In genomic region chr1:116401646-116402176, GRCh38 we compare ENCODE assay signal across 1 cellular context.
TF ChIP-seq lines count a peak whose summit lies in the region.

No MANE protein-coding gene starts in this region.

TF ChIP-seq in HepG2, 621 proteins besides CTCF, POLR2A, EP300 and RAD21:
- TF ChIP-seq ELF3 (CRISPR knock-in tag; IDR thresholded peaks at IDR 0.05) (no peak), RBM22 (optimal IDR thresholded peaks at IDR 0.05; ENCODE audit: low read length) (peak; percentile 13)
